ENCODE assay signal across 1 cellular context in genomic region chr6:110815260-110816109, GRCh38.
TF ChIP-seq lines count a peak whose summit lies in the region.

Gene CDK19, minus strand, starts transcription at chr6:110815469. Its CDS starts 333 bp downstream, at chr6:110815136.

TF ChIP-seq in HepG2, 621 proteins besides CTCF, POLR2A, EP300 and RAD21 (continued from another document and continues in another):
- TF ChIP-seq ZNF280D (CRISPR knock-in tag; IDR thresholded peaks at IDR 0.05), result no peak; the same call in 1 of the 2 replicates
- TF ChIP-seq ZNF44 (CRISPR knock-in tag; IDR thresholded peaks at IDR 0.05), result 0 out of 2 replicates have a peak, but pooled peaks have one; percentile 46
- peak; percentile 9 for TF ChIP-seq XRCC5 (optimal IDR thresholded peaks at IDR 0.05; ENCODE audit: low read length)
- no peak for TF ChIP-seq ZNF878 (CRISPR knock-in tag; IDR thresholded peaks at IDR 0.05)
- TF ChIP-seq RARA (CRISPR knock-in tag; IDR thresholded peaks at IDR 0.05), result no peak; the same call in 1 of the 2 replicates
- no peak for TF ChIP-seq RARG (CRISPR knock-in tag; IDR thresholded peaks at IDR 0.05; ENCODE audit: low read depth)
- TF ChIP-seq KDM6A (CRISPR knock-in tag; IDR thresholded peaks at IDR 0.05; ENCODE audit: low read depth), result no peak
- TF ChIP-seq SALL2 (CRISPR knock-in tag; IDR thresholded peaks at IDR 0.05), result peak; percentile 73
- TF ChIP-seq ZFP90 (CRISPR knock-in tag; IDR thresholded peaks at IDR 0.05; ENCODE audit: borderline replicate concordance), result peak; percentile 91; the same call in 1 of the 2 replicates
- TF ChIP-seq SP2 (CRISPR knock-in tag; IDR thresholded peaks at IDR 0.05), result peak; percentile 79
- no peak for TF ChIP-seq ZNF101 (CRISPR knock-in tag; IDR thresholded peaks at IDR 0.05; ENCODE audit: borderline replicate concordance, low read depth)
- 0 out of 2 replicates have a peak, but pooled peaks have one; percentile 18 for TF ChIP-seq ARID5B (CRISPR knock-in tag; IDR thresholded peaks at IDR 0.05)
- no peak for TF ChIP-seq ZKSCAN5 (CRISPR knock-in tag; IDR thresholded peaks at IDR 0.05)
- no peak for TF ChIP-seq BHLHE40 (IDR thresholded peaks at IDR 0.05; ENCODE audit: low read length)
- TF ChIP-seq CBFB (CRISPR knock-in tag; IDR thresholded peaks at IDR 0.05), result peak; percentile 72; the same call in 1 of the 2 replicates
- TF ChIP-seq ZNF138 (CRISPR knock-in tag; IDR thresholded peaks at IDR 0.05; ENCODE audit: low read depth), result no peak
- peak; percentile 88 for TF ChIP-seq POGZ (CRISPR knock-in tag; IDR thresholded peaks at IDR 0.05)
- TF ChIP-seq ZSCAN31 (CRISPR knock-in tag; IDR thresholded peaks at IDR 0.05; ENCODE audit: low read depth), result no peak; the same call in none of the 2 replicates
- TF ChIP-seq CREB3 (CRISPR knock-in tag; IDR thresholded peaks at IDR 0.05), result no peak
- no peak for TF ChIP-seq TP53 (CRISPR knock-in tag; conservative IDR thresholded peaks at IDR 0.05)
- peak; percentile 83 for TF ChIP-seq MIER3 (CRISPR knock-in tag; IDR thresholded peaks at IDR 0.05; ENCODE audit: borderline replicate concordance)
- TF ChIP-seq ZNF430 (CRISPR knock-in tag; IDR thresholded peaks at IDR 0.05), result no peak
- TF ChIP-seq KLF16 (CRISPR knock-in tag; IDR thresholded peaks at IDR 0.05), result peak in 1 of 2 experiments; percentile 39; a peak in 1 of 4 replicates
- peak; percentile 73 for TF ChIP-seq ZMYM3 (CRISPR knock-in tag; IDR thresholded peaks at IDR 0.05)
- no peak for TF ChIP-seq RAD51 (IDR thresholded peaks at IDR 0.05; ENCODE audit: borderline replicate concordance)
- no peak for TF ChIP-seq ARID2 (CRISPR knock-in tag; IDR thresholded peaks at IDR 0.05; ENCODE audit: borderline replicate concordance)
- no peak for TF ChIP-seq PCBP2 (optimal IDR thresholded peaks at IDR 0.05; ENCODE audit: low read depth, low read length, poor library complexity, severe bottlenecking)
- TF ChIP-seq ZNF446 (CRISPR knock-in tag; IDR thresholded peaks at IDR 0.05), result no peak
- TF ChIP-seq ZBTB26 (CRISPR knock-in tag; IDR thresholded peaks at IDR 0.05; ENCODE audit: borderline replicate concordance), result peak; percentile 26; the same call in 1 of the 2 replicates
- no peak; the same call in 1 of the 2 replicates for TF ChIP-seq EHMT2 (IDR thresholded peaks at IDR 0.05; ENCODE audit: borderline replicate concordance, low read depth, low read length)
- no peak for TF ChIP-seq MLLT10 (CRISPR knock-in tag; IDR thresholded peaks at IDR 0.05)
- 0 out of 2 replicates have a peak, but pooled peaks have one; percentile 46 for TF ChIP-seq ZNF556 (CRISPR knock-in tag; IDR thresholded peaks at IDR 0.05; ENCODE audit: borderline replicate concordance)
- no peak for TF ChIP-seq ZBTB4 (CRISPR knock-in tag; IDR thresholded peaks at IDR 0.05; ENCODE audit: borderline replicate concordance)
- peak; percentile 55 for TF ChIP-seq MED1 (CRISPR knock-in tag; IDR thresholded peaks at IDR 0.05)
- TF ChIP-seq MLXIP (CRISPR knock-in tag; IDR thresholded peaks at IDR 0.05; ENCODE audit: borderline replicate concordance), result no peak
- TF ChIP-seq TBL1XR1 (IDR thresholded peaks at IDR 0.05; ENCODE audit: borderline replicate concordance, low read length, partially characterized antibody), result peak; percentile 81
- no peak for TF ChIP-seq CHCHD3 (CRISPR knock-in tag; IDR thresholded peaks at IDR 0.05)
- TF ChIP-seq SP140L (CRISPR knock-in tag; IDR thresholded peaks at IDR 0.05; ENCODE audit: borderline replicate concordance), result 0 out of 2 replicates have a peak, but pooled peaks have one; percentile 39
- TF ChIP-seq NFATC3 (CRISPR knock-in tag; IDR thresholded peaks at IDR 0.05), result no peak
- no peak for TF ChIP-seq BRCA1 (CRISPR knock-in tag; IDR thresholded peaks at IDR 0.05)
- no peak; the same call in 1 of the 2 replicates for TF ChIP-seq ZNF670 (CRISPR knock-in tag; IDR thresholded peaks at IDR 0.05; ENCODE audit: borderline replicate concordance)
- TF ChIP-seq HOXD1 (CRISPR knock-in tag; IDR thresholded peaks at IDR 0.05), result no peak
- peak; percentile 95 for TF ChIP-seq TEAD3 (CRISPR knock-in tag; optimal IDR thresholded peaks at IDR 0.05; ENCODE audit: borderline replicate concordance)
- no peak for TF ChIP-seq PCBP1 (IDR thresholded peaks at IDR 0.05; ENCODE audit: borderline replicate concordance, low read depth, low read length)
- no peak for TF ChIP-seq ADNP (CRISPR knock-in tag; IDR thresholded peaks at IDR 0.05)
- TF ChIP-seq RFX1 (IDR thresholded peaks at IDR 0.05), result no peak
